15 cellular contexts compared by ENCODE assay signal in genomic region chr17:80695979-80696378, GRCh38.
DNase-seq lines count a peak whose midpoint lies in the region; ATAC-seq and TF ChIP-seq lines count a peak whose summit lies in the region.
"Had no signal": no experiment of that assay in that cellular context is flagged by ENCODE, and none has a peak within 500 bp of the region (broad histone marks: within the 10 kb centered on the region; RNA-seq: fewer than 3 reads in every experiment).

No MANE protein-coding gene starts in this region.

- peaks cover 52% of the 10 kb centered on the region for H3K4me1 Mint-ChIP-seq in activated CD8-positive, alpha-beta T cell treated with anti-CD3 and anti-CD28 coated beads, Interleukin-2, amount 10 ng/mL, durations not matched to agents 7 days and 5 days (ENCODE audit: low read depth)
- H3K4me1 Mint-ChIP-seq in glutamatergic neuron (ENCODE audit: low read depth, unreplicated experiment): peaks cover 47% of the 10 kb centered on the region
- H3K4me1 Mint-ChIP-seq: CD14-positive monocyte had no signal

- in situ Hi-C loops in mammary epithelial cell (cut with MboI; ENCODE audit: low sequenced_read_pairs in 2 of 2): no loop called here

- peak; percentile 44 for DNase-seq in AG10803 (ENCODE audit: low read depth)
- DNase-seq in DMS79 (lab: John Stamatoyannopoulos, UW): peak; percentile 39
- DNase-seq in activated CD8-positive, alpha-beta T cell treated with anti-CD3 and anti-CD28 coated beads, Interleukin-2, amount 10 ng/mL, durations not matched to agents 7 days and 5 days: no peak
- DNase-seq in glutamatergic neuron: no peak
- DNase-seq in NCI-H2107 treated with DMSO at 0.1 percent for 48 hours (lab: John Stamatoyannopoulos, UW; ENCODE audit: unreplicated experiment): no peak
- DNase-seq in mammary epithelial cell: no peak
- no peak for DNase-seq in HPDE6-E6E7 (ENCODE audit: extremely low spot score)
- DNase-seq: amniotic stem cell; colonic mucosa; hippocampal formation; NCI-H2029 treated with DMSO at 0.1 percent for 48 hours; NK-92 treated with Interleukin-12 subunit alpha and Interleukin-12 subunit beta, amount 100 ng/mL, for 24 hours; SIG-M5 had no signal

- no TSS peak for BruUV-seq in mammary epithelial cell (replicated peaks; lab: Mats Ljungman, UMichigan)

- no peak overlapping the region for H2AFZ ChIP-seq in mammary epithelial cell (ENCODE audit: low read depth, low read length)

- peaks cover 87% of the 10 kb centered on the region for H3K79me2 ChIP-seq in mammary epithelial cell (ENCODE audit: insufficient read depth, low read length)

- H3K4me3 Mint-ChIP-seq in activated CD8-positive, alpha-beta T cell treated with anti-CD3 and anti-CD28 coated beads, Interleukin-2, amount 10 ng/mL, durations not matched to agents 7 days and 5 days: no peak overlapping the region
- no peak overlapping the region for H3K4me3 Mint-ChIP-seq in glutamatergic neuron (ENCODE audit: unreplicated experiment)
- H3K4me3 Mint-ChIP-seq: CD14-positive monocyte had no signal

- H3K27me3 ChIP-seq in mammary epithelial cell (ENCODE audit: insufficient read depth, low read length): no peaks in the 10 kb centered on the region
- H3K27me3 ChIP-seq: colonic mucosa, esophagus muscularis mucosa had no signal

- no peak overlapping the region for H3K27ac ChIP-seq in mammary epithelial cell (ENCODE audit: insufficient read depth, low read depth, low read length)
- H3K27ac ChIP-seq: colonic mucosa, esophagus muscularis mucosa had no signal

- H3K36me3 Mint-ChIP-seq in activated CD8-positive, alpha-beta T cell treated with anti-CD3 and anti-CD28 coated beads, Interleukin-2, amount 10 ng/mL, durations not matched to agents 7 days and 5 days (ENCODE audit: low read depth): peaks cover 30% of the 10 kb centered on the region
- H3K36me3 Mint-ChIP-seq in glutamatergic neuron (ENCODE audit: unreplicated experiment): peaks cover 13% of the 10 kb centered on the region
- H3K36me3 Mint-ChIP-seq: CD14-positive monocyte had no signal

- 38% methylated on average over 4 of the region's 4 CpGs for WGBS in mammary epithelial cell (ENCODE audit: low coverage, missing lambda C conversion rate)

- TF ChIP-seq CTCF in AG10803 (conservative IDR thresholded peaks at IDR 0.05; ENCODE audit: low read length) (no peak), glutamatergic neuron (IDR thresholded peaks at IDR 0.05; ENCODE audit: partially characterized antibody, unreplicated experiment) (no peak), mammary epithelial cell (conservative IDR thresholded peaks at IDR 0.05 in 1 of 2, IDR thresholded peaks at IDR 0.05 in 1 of 2; ENCODE audit: extremely low read depth in 1 of 2, insufficient read depth in 1 of 2, low read depth in 1 of 2, low read length in 2 of 2) (no peak)

- H3K27ac Mint-ChIP-seq in activated CD8-positive, alpha-beta T cell treated with anti-CD3 and anti-CD28 coated beads, Interleukin-2, amount 10 ng/mL, durations not matched to agents 7 days and 5 days: peak overlapping the region; percentile 67
- H3K27ac Mint-ChIP-seq in glutamatergic neuron (ENCODE audit: unreplicated experiment): peak overlapping the region; percentile 28

- CTCF ChIA-PET in activated CD8-positive, alpha-beta T cell treated with anti-CD3 and anti-CD28 coated beads, Interleukin-2, amount 10 ng/mL, durations not matched to agents 7 days and 5 days (lab: Charles Lee): interaction anchor here (1.4 kb wide), 1 partner anchor 22 kb away, joined by 3 read pairs; no protein-coding TSS in a partner anchor
- CTCF ChIA-PET in mammary epithelial cell (lab: Charles Lee; ENCODE audit: low non-redundant PET): interaction anchor here (0.6 kb wide), 1 partner anchor 504 kb away, joined by 3 read pairs; no protein-coding TSS in a partner anchor

- H4K20me1 ChIP-seq in mammary epithelial cell (ENCODE audit: insufficient read depth, low read length): no peaks in the 10 kb centered on the region

- POLR2A ChIA-PET in activated CD8-positive, alpha-beta T cell treated with anti-CD3 and anti-CD28 coated beads, Interleukin-2, amount 10 ng/mL, durations not matched to agents 7 days and 5 days (lab: Charles Lee): interaction anchor here (1.6 kb wide), 1 partner anchor 25 kb away, joined by 4 read pairs; no protein-coding TSS in a partner anchor

- H3K36me3 ChIP-seq in mammary epithelial cell (ENCODE audit: insufficient read depth, low read length): no peaks in the 10 kb centered on the region
- H3K36me3 ChIP-seq: colonic mucosa, esophagus muscularis mucosa had no signal

- H3K4me3 ChIP-seq in AG10803 (ENCODE audit: low read length): no peak overlapping the region
- H3K4me3 ChIP-seq in mammary epithelial cell (replicated peaks in 1 of 3; ENCODE audit: insufficient read depth in 1 of 3, low read depth in 2 of 3, low read length in 3 of 3): no peak overlapping the region
- H3K4me3 ChIP-seq: colonic mucosa, esophagus muscularis mucosa had no signal

- intact Hi-C loops in mammary epithelial cell (cut with micrococcal nuclease): no loop called here

- H3K27me3 Mint-ChIP-seq in activated CD8-positive, alpha-beta T cell treated with anti-CD3 and anti-CD28 coated beads, Interleukin-2, amount 10 ng/mL, durations not matched to agents 7 days and 5 days (ENCODE audit: low read depth): no peaks in the 10 kb centered on the region
- peaks cover 18% of the 10 kb centered on the region for H3K27me3 Mint-ChIP-seq in glutamatergic neuron (ENCODE audit: unreplicated experiment)

- H3K4me2 ChIP-seq in mammary epithelial cell (ENCODE audit: insufficient read depth, low read depth, low read length): no peak overlapping the region

- no peak for ATAC-seq in activated CD8-positive, alpha-beta T cell treated with anti-CD3 and anti-CD28 coated beads, Interleukin-2, amount 10 ng/mL, durations not matched to agents 7 days and 5 days

- peaks cover 5% of the 10 kb centered on the region for H3K9me3 Mint-ChIP-seq in activated CD8-positive, alpha-beta T cell treated with anti-CD3 and anti-CD28 coated beads, Interleukin-2, amount 10 ng/mL, durations not matched to agents 7 days and 5 days (ENCODE audit: insufficient read depth)
- H3K9me3 Mint-ChIP-seq in glutamatergic neuron (ENCODE audit: unreplicated experiment): peaks cover 15% of the 10 kb centered on the region

- dilution Hi-C loops in mammary epithelial cell (cut with HindIII; ENCODE audit: low sequenced_read_pairs): no loop called here

- no peaks in the 10 kb centered on the region for H3K9me3 ChIP-seq in mammary epithelial cell (replicated peaks; ENCODE audit: insufficient read depth, low read length)
- H3K9me3 ChIP-seq: colonic mucosa, esophagus muscularis mucosa had no signal

- H3K4me1 ChIP-seq in mammary epithelial cell (ENCODE audit: insufficient read depth, low read length): peaks cover 9% of the 10 kb centered on the region

- no peak overlapping the region for H3K9ac ChIP-seq in mammary epithelial cell (ENCODE audit: insufficient read depth, low read length)

Comparison
In these comparisons a context has a peak if more than half of its experiments do, and no peak if none do; other contexts are left out.
1. DNase-seq: peak in AG10803 (single experiment) and DMS79 (single experiment); none in activated CD8-positive, alpha-beta T cell treated with anti-CD3 and anti-CD28 coated beads, Interleukin-2, amount 10 ng/mL, durations not matched to agents 7 days and 5 days (single experiment), glutamatergic neuron (single experiment), NCI-H2107 treated with DMSO at 0.1 percent for 48 hours (single experiment), mammary epithelial cell (single experiment) and HPDE6-E6E7 (single experiment).